1 cellular context compared by ENCODE assay signal in genomic region chr16:28532940-28533647, GRCh38.
TF ChIP-seq lines count a peak whose summit lies in the region.

No MANE protein-coding gene starts in this region.

TF ChIP-seq in HEK293, 187 proteins besides CTCF, POLR2A, EP300 and RAD21:
- TF ChIP-seq ZNF692 (tag by site-specific recombination; IDR thresholded peaks at IDR 0.05) (0 out of 2 replicates have a peak, but pooled peaks have one; percentile 43), TRIM28 (IDR thresholded peaks at IDR 0.05; ENCODE audit: borderline replicate concordance, low read length) (no peak)
